Comparison of ENCODE assay signal across 9 cellular contexts in the genomic region with DNA sequence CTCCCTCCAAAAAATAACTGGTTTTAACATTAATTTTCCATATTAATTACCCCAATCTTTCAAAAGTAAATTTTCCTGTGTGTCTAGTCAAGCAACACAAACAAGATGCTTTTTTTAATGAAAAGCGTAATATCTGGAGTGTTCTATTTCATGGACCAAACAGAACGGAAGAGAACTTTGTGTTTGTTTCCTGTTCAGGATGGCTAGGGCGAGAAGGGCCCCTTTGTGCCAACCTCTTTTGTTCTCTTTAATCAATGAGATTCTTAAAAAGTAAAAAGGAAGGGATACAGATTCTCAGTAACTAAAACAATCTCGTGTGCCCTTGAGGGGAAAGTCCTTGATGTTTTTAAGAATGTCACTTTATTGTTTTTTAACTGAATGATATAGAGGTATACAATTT. TPM values are rescaled to one million over a fixed set of nuclear protein-coding genes. Genes with fewer than 3 reads are reported as not detected.
DNase-seq lines count a peak whose midpoint lies in the region; ATAC-seq, FAIRE-seq and TF ChIP-seq lines count a peak whose summit lies in the region.
"Had no signal": no experiment of that assay in that cellular context is flagged by ENCODE, and none has a peak within 500 bp of the region (broad histone marks: within the 10 kb centered on the region; RNA-seq: fewer than 3 reads in every experiment).

No MANE protein-coding gene starts in this region.

- peaks cover 18 to 69% (median 57%) of the 10 kb centered on the region in 4 donors for H3K36me3 ChIP-seq in liver (ENCODE audit: control insufficient read depth in 4 of 4, insufficient read depth in 3 of 4, low read depth in 1 of 4, low read length in 3 of 4)
- peaks cover 60 to 80% of the 10 kb centered on the region in 2 experiments for H3K36me3 ChIP-seq in HepG2 (replicated peaks in 1 of 2; ENCODE audit: control insufficient read depth in 1 of 2, insufficient read depth in 2 of 2, low read length in 2 of 2)
- H3K36me3 ChIP-seq in mesodermal cell (ENCODE audit: control insufficient read depth, insufficient read depth, low read length), result peaks cover 91% of the 10 kb centered on the region

- CTCF ChIA-PET in HepG2 (lab: Yijun Ruan, JAX; ENCODE audit: low intra/inter-chr PET ratio, low total read pairs), result no interaction called here

- H3K27me3 Mint-ChIP-seq in activated naive CD8-positive, alpha-beta T cell treated with anti-CD3 and anti-CD28 coated beads, Interleukin-2, amount 50 U/mL, for 24 hours, result no peaks in the 10 kb centered on the region

- H3K27me3 ChIP-seq in liver (ENCODE audit: control insufficient read depth in 4 of 4, insufficient read depth in 4 of 4, low read length in 3 of 4) (no peaks in the 10 kb centered on the region), HepG2 (ENCODE audit: control insufficient read depth in 1 of 2, insufficient read depth in 2 of 2, low read length in 2 of 2) (no peaks in the 10 kb centered on the region)

- FAIRE-seq in HepG2 (lab: Jason Lieb, UNC), result no peak
- no peak for FAIRE-seq in GM12891 (lab: Jason Lieb, UNC)
- FAIRE-seq: bronchial epithelial cell had no signal

- no TSS peak for BruUV-seq in HepG2 (replicated peaks; lab: Mats Ljungman, UMichigan)

- WGBS in liver, result 67% methylated on average over 4 of the region's 4 CpGs
- 98% methylated on average over 4 of the region's 4 CpGs for WGBS in HepG2 (ENCODE audit: low lambda C conversion rate)
- WGBS in mesodermal cell (ENCODE audit: insufficient coverage in 2 of 2), 2 experiments, result 89 to 93% methylated on average over 2 to 4 of the region's 4 CpGs

- peak overlapping the region; percentile 77 for H3K27ac Mint-ChIP-seq in activated naive CD8-positive, alpha-beta T cell treated with anti-CD3 and anti-CD28 coated beads, Interleukin-2, amount 50 U/mL, for 24 hours

- TF ChIP-seq RAD21 in liver (IDR thresholded peaks at IDR 0.05), result no peak
- TF ChIP-seq RAD21 in HepG2 (CRISPR knock-in tag; IDR thresholded peaks at IDR 0.05), result no peak

- H2AFZ ChIP-seq in HepG2 (ENCODE audit: low read length), result no peak overlapping the region

- DNase-seq in HepG2 (ENCODE audit: low spot score) (no peak), GM12891 (ENCODE audit: insufficient read length, low spot score) (no peak), NCI-H2029 (lab: John Stamatoyannopoulos, UW) (no peak), GF-D8 (lab: John Stamatoyannopoulos, UW) (no peak), left colon (no peak)
- no peak for DNase-seq in activated naive CD8-positive, alpha-beta T cell treated with anti-CD3 and anti-CD28 coated beads, Interleukin-2, amount 50 U/mL, for 24 hours

- H3K4me2 ChIP-seq in HepG2 (ENCODE audit: low read depth, low read length), result no peak overlapping the region

- H3K79me2 ChIP-seq in HepG2 (ENCODE audit: insufficient read depth, low read length), result peaks cover 2% of the 10 kb centered on the region

- peaks cover 63% of the 10 kb centered on the region for H3K4me1 Mint-ChIP-seq in activated naive CD8-positive, alpha-beta T cell treated with anti-CD3 and anti-CD28 coated beads, Interleukin-2, amount 50 U/mL, for 24 hours

- peak overlapping the region; percentile 64 for H3K4me3 Mint-ChIP-seq in activated naive CD8-positive, alpha-beta T cell treated with anti-CD3 and anti-CD28 coated beads, Interleukin-2, amount 50 U/mL, for 24 hours

- in situ Hi-C loops in HepG2 (cut with HindIII; ENCODE audit: extremely low pct_ligation_motif_present, low pct_unique_long_range_greater_than_20kb), result no loop called here

- no peak for TF ChIP-seq POLR2A in HepG2 (IDR thresholded peaks at IDR 0.05; ENCODE audit: insufficient read depth in 1 of 2, low read depth in 2 of 2, low read length in 2 of 2)
- TF ChIP-seq POLR2A in GM12891 (IDR thresholded peaks at IDR 0.05; ENCODE audit: low read depth, low read length), result no peak

- H3K27ac ChIP-seq in liver (ENCODE audit: low read depth in 1 of 2, low read length in 2 of 2), result peak overlapping the region; percentile 6 to 32
- H3K27ac ChIP-seq in HepG2 (ENCODE audit: extremely low read length, insufficient read depth, low read length), result no peak overlapping the region
- peak overlapping the region; percentile 92 for H3K27ac ChIP-seq in mesodermal cell (ENCODE audit: low read depth, low read length, severe bottlenecking)

- TF ChIP-seq CTCF in liver (IDR thresholded peaks at IDR 0.05; ENCODE audit: low read depth, low read length, missing input control) (no peak), HepG2 (CRISPR knock-in tag; IDR thresholded peaks at IDR 0.05) (no peak)

- peaks cover 75% of the 10 kb centered on the region for H3K36me3 Mint-ChIP-seq in activated naive CD8-positive, alpha-beta T cell treated with anti-CD3 and anti-CD28 coated beads, Interleukin-2, amount 50 U/mL, for 24 hours (ENCODE audit: low read depth)

- peaks cover 31% of the 10 kb centered on the region for H4K20me1 ChIP-seq in HepG2 (ENCODE audit: insufficient read depth, low read length)

- H3K9me3 ChIP-seq in liver (ENCODE audit: control insufficient read depth in 4 of 4, low read length in 3 of 4) (no peaks in the 10 kb centered on the region), HepG2 (ENCODE audit: low read length) (no peaks in the 10 kb centered on the region), mesodermal cell (ENCODE audit: control insufficient read depth, low read length) (no peaks in the 10 kb centered on the region)

- H3K9ac ChIP-seq in liver (ENCODE audit: low read depth in 1 of 2, low read length in 2 of 2) (no peak overlapping the region), HepG2 (ENCODE audit: insufficient read depth, low read depth, low read length) (no peak overlapping the region)

- no peak overlapping the region for H3K4me3 ChIP-seq in liver (ENCODE audit: low read depth in 1 of 3, low read length in 3 of 3)
- no peak overlapping the region for H3K4me3 ChIP-seq in HepG2 (replicated peaks in 1 of 3; ENCODE audit: insufficient read depth in 1 of 3, low read depth in 2 of 3, low read length in 3 of 3)
- no peak overlapping the region for H3K4me3 ChIP-seq in mesodermal cell (ENCODE audit: extremely low read depth, insufficient read depth, low read length, poor library complexity, severe bottlenecking)

- no peak for ATAC-seq in HepG2
- ATAC-seq in activated naive CD8-positive, alpha-beta T cell treated with anti-CD3 and anti-CD28 coated beads, Interleukin-2, amount 50 U/mL, for 24 hours, result no peak
- ATAC-seq in left colon, result no peak

- H3K4me1 ChIP-seq in liver (ENCODE audit: control insufficient read depth in 4 of 4, insufficient read depth in 4 of 4, low read length in 3 of 4) (peaks cover 0 to 6% (median 3%) of the 10 kb centered on the region in 4 donors), HepG2 (ENCODE audit: insufficient read depth, low read length) (no peaks in the 10 kb centered on the region), mesodermal cell (ENCODE audit: control insufficient read depth, insufficient read depth, low read length, poor library complexity, severe bottlenecking) (peaks cover 33% of the 10 kb centered on the region)

- TF ChIP-seq EP300 in HepG2 (IDR thresholded peaks at IDR 0.05; ENCODE audit: low read depth in 2 of 2, low read length in 2 of 2) (no peak), HepG2 (CRISPR knock-in tag; IDR thresholded peaks at IDR 0.05; ENCODE audit: borderline replicate concordance) (no peak)

- POLR2A ChIA-PET in HepG2 (lab: Yijun Ruan, JAX), result no interaction called here

- intact Hi-C loops in HepG2 (cut with micrococcal nuclease; ENCODE audit: unreplicated experiment) (no loop called here), left colon (cut with DNase I, micrococcal nuclease) (no loop called here)

- H3K9me3 Mint-ChIP-seq in activated naive CD8-positive, alpha-beta T cell treated with anti-CD3 and anti-CD28 coated beads, Interleukin-2, amount 50 U/mL, for 24 hours, result no peaks in the 10 kb centered on the region

RNA-seq across cellular contexts. Expression of a gene that starts 55.7 kb away (rescaled TPM):
- total RNA-seq in liver, result 100 to 1,000 TPM; 234 to 360 TPM
- 100 to 1,000 TPM; 115 to 321 TPM for polyA plus RNA-seq in liver
- total RNA-seq in HepG2 (2016; rRNA removed; fragmentation: Illumina TruSeq; extraction: Trizol), result 382 and 407 TPM in 2 replicates
- total RNA-seq in HepG2 (2016; cell fraction: cytosol; rRNA removed; fragmentation: Illumina TruSeq; extraction: Trizol; ENCODE audit: low read depth), result 604 and 617 TPM in 2 replicates
- total RNA-seq in HepG2 (2016; cell fraction: insoluble cytoplasmic fraction; rRNA removed; fragmentation: Illumina TruSeq; extraction: Trizol), result 369 and 397 TPM in 2 replicates
- total RNA-seq in HepG2 (2016; cell fraction: membrane; rRNA removed; fragmentation: Illumina TruSeq; extraction: Trizol), result 887 and 1,010 TPM in 2 replicates
- 281 and 324 TPM in 2 replicates for total RNA-seq in HepG2 (2016; cell fraction: nucleus; rRNA removed; fragmentation: Illumina TruSeq; extraction: Trizol)
- 1,008 and 1,029 TPM in 2 replicates for polyA plus RNA-seq in HepG2 (2011; rRNA removed)
- 1,419 and 1,481 TPM in 2 replicates for polyA plus RNA-seq in HepG2 (2011; cell fraction: cytosol; rRNA removed)
- polyA plus RNA-seq in HepG2 (2011; cell fraction: nucleus; rRNA removed), result 1,285 and 1,363 TPM in 2 replicates
- 1,216 and 1,583 TPM in 2 replicates for polyA plus RNA-seq in HepG2 (2012)
- 2,019 and 2,103 TPM in 2 replicates for polyA plus RNA-seq in HepG2 (2016; cell fraction: cytosol; fragmentation: Illumina TruSeq; extraction: Trizol; ENCODE audit: low read depth)
- polyA plus RNA-seq in HepG2 (2016; cell fraction: insoluble cytoplasmic fraction; fragmentation: Illumina TruSeq; extraction: Trizol; ENCODE audit: low read depth), result 991 and 1,223 TPM in 2 replicates
- 2,245 and 2,285 TPM in 2 replicates for polyA plus RNA-seq in HepG2 (2016; cell fraction: membrane; fragmentation: Illumina TruSeq; extraction: Trizol; ENCODE audit: low read depth)
- 1,096 and 1,140 TPM in 2 replicates for polyA plus RNA-seq in HepG2 (2016; cell fraction: nucleus; fragmentation: Illumina TruSeq; extraction: Trizol; ENCODE audit: insufficient read depth, low read depth)
- 1,501 and 1,552 TPM in 2 replicates for polyA minus RNA-seq in HepG2 (2011; rRNA and poly(A)+ RNA removed; ENCODE audit: low replicate concordance)
- 671 and 731 TPM in 2 replicates for polyA minus RNA-seq in HepG2 (2011; cell fraction: cytosol; rRNA and poly(A)+ RNA removed)
- 391 and 498 TPM in 2 replicates for polyA minus RNA-seq in HepG2 (2011; cell fraction: nucleus; rRNA and poly(A)+ RNA removed)
- polyA plus RNA-seq in mesodermal cell (2013, experiment 1 of 2), result 1,889 TPM
- 1,868 TPM for polyA plus RNA-seq in mesodermal cell (2013, experiment 2 of 2)
- 544 TPM for polyA plus RNA-seq in GM12891 (2012; ENCODE audit: low read depth, missing spikeins)
- 100 to 1,000 TPM; 651 to 725 TPM for total RNA-seq in left colon

RNA-seq across cellular contexts. Expression of a gene that starts 57.5 kb away (rescaled TPM):
- total RNA-seq in liver, result under 1 TPM; 0.08 to 0.42 TPM
- under 1 TPM in 1 of 2 donors, not detected in 1; 0.09 TPM for polyA plus RNA-seq in liver
- total RNA-seq in HepG2 (2016; rRNA removed; fragmentation: Illumina TruSeq; extraction: Trizol), result not detected in 2 replicates
- total RNA-seq in HepG2 (2016; cell fraction: cytosol; rRNA removed; fragmentation: Illumina TruSeq; extraction: Trizol; ENCODE audit: low read depth), result not detected in 2 replicates
- total RNA-seq in HepG2 (2016; cell fraction: insoluble cytoplasmic fraction; rRNA removed; fragmentation: Illumina TruSeq; extraction: Trizol), result not detected in 2 replicates
- total RNA-seq in HepG2 (2016; cell fraction: membrane; rRNA removed; fragmentation: Illumina TruSeq; extraction: Trizol), result not detected in 2 replicates
- total RNA-seq in HepG2 (2016; cell fraction: nucleus; rRNA removed; fragmentation: Illumina TruSeq; extraction: Trizol), result not detected in 2 replicates
- not detected in 2 replicates for polyA plus RNA-seq in HepG2 (2011; rRNA removed)
- polyA plus RNA-seq in HepG2 (2011; cell fraction: cytosol; rRNA removed), result not detected in 2 replicates
- polyA plus RNA-seq in HepG2 (2011; cell fraction: nucleus; rRNA removed), result 0.06 and 0.23 TPM in 2 replicates
- not detected in 2 replicates for polyA plus RNA-seq in HepG2 (2012)
- not detected in 2 replicates for polyA plus RNA-seq in HepG2 (2016; cell fraction: cytosol; fragmentation: Illumina TruSeq; extraction: Trizol; ENCODE audit: low read depth)
- not detected in 2 replicates for polyA plus RNA-seq in HepG2 (2016; cell fraction: insoluble cytoplasmic fraction; fragmentation: Illumina TruSeq; extraction: Trizol; ENCODE audit: low read depth)
- polyA plus RNA-seq in HepG2 (2016; cell fraction: membrane; fragmentation: Illumina TruSeq; extraction: Trizol; ENCODE audit: low read depth), result not detected in 2 replicates
- polyA plus RNA-seq in HepG2 (2016; cell fraction: nucleus; fragmentation: Illumina TruSeq; extraction: Trizol; ENCODE audit: insufficient read depth, low read depth), result not detected in 2 replicates
- polyA minus RNA-seq in HepG2 (2011; rRNA and poly(A)+ RNA removed; ENCODE audit: low replicate concordance), result 0.49 TPM in 1 of 2 replicates, not detected in the other
- not detected in 2 replicates for polyA minus RNA-seq in HepG2 (2011; cell fraction: cytosol; rRNA and poly(A)+ RNA removed)
- polyA minus RNA-seq in HepG2 (2011; cell fraction: nucleus; rRNA and poly(A)+ RNA removed), result 0.26 and 0.37 TPM in 2 replicates
- 2.2 TPM for polyA plus RNA-seq in mesodermal cell (2013, experiment 1 of 2)
- polyA plus RNA-seq in mesodermal cell (2013, experiment 2 of 2), result 2.0 TPM
- 0.68 TPM for polyA plus RNA-seq in GM12891 (2012; ENCODE audit: low read depth, missing spikeins)
- 1 to 10 TPM in 1 of 2 donors, under 1 TPM in 1; 0.87 to 1.1 TPM for total RNA-seq in left colon
